In the genomic region with DNA sequence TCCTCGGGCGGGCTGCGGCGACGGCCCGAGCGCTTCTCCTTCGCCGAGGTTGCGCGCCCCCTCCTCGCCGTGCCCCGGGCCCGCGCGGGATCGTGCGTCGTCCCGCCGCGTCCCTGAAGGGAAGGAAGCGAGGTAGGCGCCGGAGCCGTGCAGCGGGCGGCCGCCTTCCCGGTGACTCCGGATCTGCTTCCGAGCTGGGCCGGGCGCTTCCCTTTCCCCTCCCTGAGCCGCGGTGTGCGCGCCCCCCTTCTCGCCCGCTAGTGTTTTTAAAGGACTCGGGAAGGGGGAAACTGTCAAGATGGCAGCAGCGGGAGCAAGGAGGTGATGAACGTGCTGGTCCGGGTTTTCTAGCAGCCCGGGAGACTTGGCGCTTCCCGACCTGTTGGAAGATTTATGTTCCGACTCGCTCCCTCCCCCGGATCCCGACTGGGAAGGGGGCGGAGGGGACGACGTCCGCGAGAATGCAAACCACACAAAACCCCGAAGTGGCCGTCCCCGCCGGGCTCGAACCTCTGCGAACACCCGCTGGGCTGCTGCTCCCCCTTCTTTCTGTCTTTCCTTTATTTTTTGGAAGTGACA, we compare ENCODE assay signal across 1 cellular context.
TF ChIP-seq lines count a peak whose summit lies in the region.

No MANE protein-coding gene starts in this region.

TF ChIP-seq in K562, 482 proteins besides CTCF, POLR2A, EP300 and RAD21 (continued from another document):
- TF ChIP-seq, protein P1, sequence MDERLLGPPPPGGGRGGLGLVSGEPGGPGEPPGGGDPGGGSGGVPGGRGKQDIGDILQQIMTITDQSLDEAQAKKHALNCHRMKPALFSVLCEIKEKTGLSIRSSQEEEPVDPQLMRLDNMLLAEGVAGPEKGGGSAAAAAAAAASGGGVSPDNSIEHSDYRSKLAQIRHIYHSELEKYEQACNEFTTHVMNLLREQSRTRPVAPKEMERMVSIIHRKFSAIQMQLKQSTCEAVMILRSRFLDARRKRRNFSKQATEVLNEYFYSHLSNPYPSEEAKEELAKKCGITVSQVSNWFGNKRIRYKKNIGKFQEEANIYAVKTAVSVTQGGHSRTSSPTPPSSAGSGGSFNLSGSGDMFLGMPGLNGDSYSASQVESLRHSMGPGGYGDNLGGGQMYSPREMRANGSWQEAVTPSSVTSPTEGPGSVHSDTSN (CRISPR knock-in tag; IDR thresholded peaks at IDR 0.05; ENCODE audit: low read depth) = no peak
- TF ChIP-seq, protein P1 (tag; conservative IDR thresholded peaks at IDR 0.05; ENCODE audit: low read depth) = peak; percentile 86
- TF ChIP-seq, protein P2, sequence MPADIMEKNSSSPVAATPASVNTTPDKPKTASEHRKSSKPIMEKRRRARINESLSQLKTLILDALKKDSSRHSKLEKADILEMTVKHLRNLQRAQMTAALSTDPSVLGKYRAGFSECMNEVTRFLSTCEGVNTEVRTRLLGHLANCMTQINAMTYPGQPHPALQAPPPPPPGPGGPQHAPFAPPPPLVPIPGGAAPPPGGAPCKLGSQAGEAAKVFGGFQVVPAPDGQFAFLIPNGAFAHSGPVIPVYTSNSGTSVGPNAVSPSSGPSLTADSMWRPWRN (IDR thresholded peaks at IDR 0.05; ENCODE audit: low read depth) = 0 out of 2 replicates have a peak, but pooled peaks have one; percentile 43
- no peak for TF ChIP-seq ZNF695 (CRISPR knock-in tag; IDR thresholded peaks at IDR 0.05)
TF ChIP-seq in K562: peak in this region for 65.
